Comparison of ENCODE assay signal across 17 cellular contexts in genomic region chr19:6090634-6091033, GRCh38. TPM values are rescaled to one million over a fixed set of nuclear protein-coding genes. Genes with fewer than 3 reads are reported as not detected.
"Had no signal": no experiment of that assay in that cellular context is flagged by ENCODE, and none has a peak within 500 bp of the region (broad histone marks: within the 10 kb centered on the region; RNA-seq: fewer than 3 reads in every experiment).

No MANE protein-coding gene starts in this region.

- H3K27me3 ChIP-seq: cardiac muscle cell, foreskin keratinocyte, heart left ventricle had no signal

- H3K9me3 ChIP-seq: heart left ventricle had no signal

- FAIRE-seq: small intestine had no signal

- H2AFZ ChIP-seq: parathyroid adenoma had no signal

- H3K27ac ChIP-seq: cardiac muscle cell, parathyroid adenoma had no signal

- H3K36me3 ChIP-seq: cardiac muscle cell, heart left ventricle had no signal

- H3K4me3 ChIP-seq: cardiac muscle cell, heart left ventricle had no signal

- H3K79me2 ChIP-seq: parathyroid adenoma had no signal

- ATAC-seq: activated CD8-positive, alpha-beta T cell treated with anti-CD3 and anti-CD28 coated beads, Interleukin-2, amount 10 ng/mL, durations not matched to agents 7 days and 5 days; esophagus mucosa; foreskin keratinocyte; heart left ventricle; left ventricle myocardium superior; naive thymus-derived CD4-positive, alpha-beta T cell; SK-N-SH treated with all-trans-retinoic acid at 6 μM for 48 hours had no signal

- DNase-seq: activated CD4-positive, alpha-beta T cell treated with anti-CD3 and anti-CD28 coated beads for 48 hours; activated CD8-positive, alpha-beta T cell treated with anti-CD3 and anti-CD28 coated beads, Interleukin-2, amount 10 ng/mL, durations not matched to agents 7 days and 5 days; activated naive CD4-positive, alpha-beta T cell; endodermal cell; foreskin keratinocyte; heart left ventricle; left ventricle myocardium superior; naive thymus-derived CD4-positive, alpha-beta T cell; small intestine had no signal

- H3K9ac ChIP-seq: parathyroid adenoma had no signal

RNA-seq across cellular contexts. Expression of gene ACSBG2, which starts 44.8 kb away (rescaled TPM):
- total RNA-seq: activated CD8-positive, alpha-beta T cell treated with anti-CD3 and anti-CD28 coated beads, Interleukin-2, amount 10 ng/mL, durations not matched to agents 7 days and 5 days; activated T-helper 1 cell treated with anti-CD3 and anti-CD28 coated beads, Interleukin-12 subunit alpha, Interleukin-12 subunit beta, Interleukin-2, Interleukin-4 antibody, amounts not matched to agents 30 ng/mL and 10 ng/mL and 1 ng/mL, durations not matched to agents 14 hours and 24 hours and 36 hours; cardiac muscle cell; dermis microvascular lymphatic vessel endothelial cell; endodermal cell; esophagus mucosa; foreskin keratinocyte; heart left ventricle; kidney epithelial cell; left ventricle myocardium superior; naive thymus-derived CD4-positive, alpha-beta T cell; urinary bladder had no signal
- polyA plus RNA-seq: cardiac muscle cell; foreskin keratinocyte; heart left ventricle; naive thymus-derived CD4-positive, alpha-beta T cell; urinary bladder had no signal
